Comparison of ENCODE assay signal across 11 cellular contexts in the genomic region with DNA sequence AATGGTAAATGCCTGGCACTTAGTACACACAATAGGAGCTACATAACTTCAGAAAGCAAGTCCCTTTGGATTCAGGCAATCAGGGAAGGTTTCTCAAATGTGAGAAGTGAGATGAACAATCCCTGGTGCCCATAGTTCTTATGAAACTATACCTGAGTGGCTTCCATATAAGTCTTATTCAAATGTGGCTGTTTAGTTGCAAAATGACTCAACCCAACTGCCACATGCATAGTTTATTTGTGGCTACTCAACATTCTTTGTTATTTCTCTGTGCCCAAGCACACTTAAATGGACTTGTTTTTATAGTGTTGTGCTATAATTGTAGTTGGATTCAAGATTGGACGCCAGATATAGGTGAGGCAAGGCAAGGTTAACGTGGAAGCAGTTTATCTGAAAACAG.
DNase-seq lines count a peak whose midpoint lies in the region; ATAC-seq and FAIRE-seq lines count a peak whose summit lies in the region.
"Had no signal": no experiment of that assay in that cellular context is flagged by ENCODE, and none has a peak within 500 bp of the region (broad histone marks: within the 10 kb centered on the region; RNA-seq: fewer than 3 reads in every experiment).

No MANE protein-coding gene starts in this region.

- no peak for DNase-seq in GM18507 (ENCODE audit: extremely low spot score, insufficient read length, low read depth)
- DNase-seq in NCI-H526 treated with DMSO at 0.1 percent for 48 hours (lab: John Stamatoyannopoulos, UW): peak; percentile 5
- DNase-seq in stimulated activated CD8-positive, alpha-beta memory T cell treated with anti-CD3 and anti-CD28 coated beads, Interleukin-4, amount 100 ng/mL, for 48 hours: no peak
- DNase-seq in activated naive CD4-positive, alpha-beta T cell treated with Interleukin-2 at 50 U/mL for 16 hours: no peak
- no peak for DNase-seq in effector CD4-positive, alpha-beta T cell
- no peak for DNase-seq in RPMI8226
- DNase-seq: colonic mucosa; stimulated activated naive CD8-positive, alpha-beta T cell treated with anti-CD3 and anti-CD28 coated beads, Interleukin-15, Interleukin-2, amounts not matched to agents 100 U/mL and 50 U/mL, for 24 hours had no signal

- peak; percentile 83 for FAIRE-seq in GM18507 (lab: Jason Lieb, UNC)
- FAIRE-seq: TTC549 had no signal

- peak; percentile 81 for ATAC-seq in GM21367 (IDR thresholded peaks at IDR 0.05; ENCODE audit: unreplicated experiment)
- ATAC-seq in HG02981 (IDR thresholded peaks at IDR 0.05; ENCODE audit: unreplicated experiment): peak; percentile 84
- ATAC-seq: stimulated activated naive CD8-positive, alpha-beta T cell treated with anti-CD3 and anti-CD28 coated beads, Interleukin-15, Interleukin-2, amounts not matched to agents 100 U/mL and 50 U/mL, for 24 hours had no signal
